1 cellular context compared by ENCODE assay signal in genomic region chr16:30091474-30092372, GRCh38.
TF ChIP-seq lines count a peak whose summit lies in the region.

TBX6 (minus strand) TSS chr16:30091924; CDS start chr16:30091193, 731 bp downstream.

TF ChIP-seq in HepG2, 621 proteins besides CTCF, POLR2A, EP300 and RAD21 (continued from another document and continues in another):
- no peak; the same call in 1 of the 2 replicates for TF ChIP-seq RERE (CRISPR knock-in tag; IDR thresholded peaks at IDR 0.05; ENCODE audit: low read depth)
- TF ChIP-seq ZNF543 (CRISPR knock-in tag; IDR thresholded peaks at IDR 0.05), result peak; percentile 73
- TF ChIP-seq PLSCR1 (CRISPR knock-in tag; IDR thresholded peaks at IDR 0.05; ENCODE audit: borderline replicate concordance), result no peak
- no peak for TF ChIP-seq ZNF382 (CRISPR knock-in tag; IDR thresholded peaks at IDR 0.05; ENCODE audit: borderline replicate concordance)
- TF ChIP-seq ZFP36L1 (CRISPR knock-in tag; IDR thresholded peaks at IDR 0.05), result 0 out of 2 replicates have a peak, but pooled peaks have one; percentile 41
- peak; percentile 79; the same call in 1 of the 2 replicates for TF ChIP-seq DNMT3B (CRISPR knock-in tag; conservative IDR thresholded peaks at IDR 0.05)
- no peak; the same call in 1 of the 2 replicates for TF ChIP-seq ZNF703 (CRISPR knock-in tag; IDR thresholded peaks at IDR 0.05; ENCODE audit: borderline replicate concordance)
- TF ChIP-seq HDAC6 (IDR thresholded peaks at IDR 0.05; ENCODE audit: low read depth, low read length), result no peak
- TF ChIP-seq ZNF280D (CRISPR knock-in tag; IDR thresholded peaks at IDR 0.05), result 0 out of 2 replicates have a peak, but pooled peaks have one; percentile 56
- peak; percentile 88 for TF ChIP-seq SMAD3 (CRISPR knock-in tag; IDR thresholded peaks at IDR 0.05)
- TF ChIP-seq ZNF296 (CRISPR knock-in tag; conservative IDR thresholded peaks at IDR 0.05), result peak; percentile 77; the same call in 1 of the 2 replicates
- TF ChIP-seq ZEB1 (IDR thresholded peaks at IDR 0.05; ENCODE audit: insufficient replicate concordance, low read depth), result peak; percentile 32
- TF ChIP-seq HOXD1 (CRISPR knock-in tag; IDR thresholded peaks at IDR 0.05), result no peak
- TF ChIP-seq MYNN (CRISPR knock-in tag; IDR thresholded peaks at IDR 0.05; ENCODE audit: low read depth), result peak; percentile 16; the same call in 1 of the 2 replicates
- TF ChIP-seq ZKSCAN1 (IDR thresholded peaks at IDR 0.05; ENCODE audit: low read length), result no peak
- TF ChIP-seq FUBP1 (CRISPR knock-in tag; IDR thresholded peaks at IDR 0.05; ENCODE audit: borderline replicate concordance), result no peak
- TF ChIP-seq ZNF776 (CRISPR knock-in tag; IDR thresholded peaks at IDR 0.05), result no peak; the same call in 1 of the 2 replicates
- peak; percentile 35; the same call in 1 of the 2 replicates for TF ChIP-seq BCL6 (CRISPR knock-in tag; IDR thresholded peaks at IDR 0.05)
- TF ChIP-seq AHR (CRISPR knock-in tag; IDR thresholded peaks at IDR 0.05), result peak; percentile 85; the same call in 1 of the 2 replicates
- TF ChIP-seq ATF5 (CRISPR knock-in tag; IDR thresholded peaks at IDR 0.05; ENCODE audit: low read depth), result no peak
- TF ChIP-seq ZBTB7B (CRISPR knock-in tag; IDR thresholded peaks at IDR 0.05), result peak; percentile 62
- no peak; the same call in 1 of the 2 replicates for TF ChIP-seq ZNF235 (CRISPR knock-in tag; IDR thresholded peaks at IDR 0.05; ENCODE audit: borderline replicate concordance)
- TF ChIP-seq CENPX (CRISPR knock-in tag; IDR thresholded peaks at IDR 0.05), result no peak
- no peak for TF ChIP-seq FOXM1 (CRISPR knock-in tag; IDR thresholded peaks at IDR 0.05)
- 0 out of 2 replicates have a peak, but pooled peaks have one; percentile 69 for TF ChIP-seq ZNF253 (CRISPR knock-in tag; IDR thresholded peaks at IDR 0.05; ENCODE audit: borderline replicate concordance)
- TF ChIP-seq BHLHE40 (IDR thresholded peaks at IDR 0.05; ENCODE audit: low read length), result peak; percentile 23
- TF ChIP-seq CCAR2 (optimal IDR thresholded peaks at IDR 0.05; ENCODE audit: low read depth, low read length), result no peak
- TF ChIP-seq RBM39 (IDR thresholded peaks at IDR 0.05; ENCODE audit: low read depth, low read length, poor library complexity, severe bottlenecking), result peak; percentile 32
- TF ChIP-seq LCORL (IDR thresholded peaks at IDR 0.05), result no peak
- TF ChIP-seq LCORL (CRISPR knock-in tag; IDR thresholded peaks at IDR 0.05), result peak; percentile 95
- no peak; the same call in 1 of the 2 replicates for TF ChIP-seq MTERF4 (CRISPR knock-in tag; IDR thresholded peaks at IDR 0.05)
- no peak; the same call in 1 of the 2 replicates for TF ChIP-seq ZNF691 (CRISPR knock-in tag; IDR thresholded peaks at IDR 0.05; ENCODE audit: borderline replicate concordance, low read depth)
- TF ChIP-seq CREB1 (IDR thresholded peaks at IDR 0.05), result peak; percentile 67; the same call in 1 of the 2 replicates
- no peak for TF ChIP-seq CREB1 (CRISPR knock-in tag; IDR thresholded peaks at IDR 0.05)
- TF ChIP-seq ZNF720 (CRISPR knock-in tag; IDR thresholded peaks at IDR 0.05), result no peak
- TF ChIP-seq RORA (CRISPR knock-in tag; IDR thresholded peaks at IDR 0.05), result no peak
- TF ChIP-seq U2AF2 (IDR thresholded peaks at IDR 0.05; ENCODE audit: low read depth, low read length), result no peak
- TF ChIP-seq PBX2 (CRISPR knock-in tag; IDR thresholded peaks at IDR 0.05), result no peak
- peak; percentile 56; the same call in 1 of the 2 replicates for TF ChIP-seq ZSCAN5A (CRISPR knock-in tag; IDR thresholded peaks at IDR 0.05; ENCODE audit: borderline replicate concordance)
- peak; percentile 9; the same call in 1 of the 2 replicates for TF ChIP-seq SMC3 (IDR thresholded peaks at IDR 0.05; ENCODE audit: low read length)
- TF ChIP-seq ZBTB43 (CRISPR knock-in tag; conservative IDR thresholded peaks at IDR 0.05), result peak; percentile 63; the same call in 1 of the 2 replicates
- TF ChIP-seq HOXA9 (CRISPR knock-in tag; IDR thresholded peaks at IDR 0.05; ENCODE audit: borderline replicate concordance), result no peak
- TF ChIP-seq ZSCAN21 (CRISPR knock-in tag; IDR thresholded peaks at IDR 0.05; ENCODE audit: borderline replicate concordance), result peak; percentile 87
- TF ChIP-seq ZNF558 (CRISPR knock-in tag; IDR thresholded peaks at IDR 0.05; ENCODE audit: borderline replicate concordance), result no peak
- TF ChIP-seq IKZF1 (IDR thresholded peaks at IDR 0.05), result no peak
- TF ChIP-seq CEBPB (IDR thresholded peaks at IDR 0.05; ENCODE audit: borderline replicate concordance, low read depth, low read length), result no peak
- TF ChIP-seq GLI4 (CRISPR knock-in tag; IDR thresholded peaks at IDR 0.05; ENCODE audit: borderline replicate concordance), result peak; percentile 45; the same call in 1 of the 2 replicates
- TF ChIP-seq ZNF143 (CRISPR knock-in tag; IDR thresholded peaks at IDR 0.05), result peak; percentile 100
